Comparison of ENCODE assay signal across 13 cellular contexts in genomic region chr2:6080837-6081541, GRCh38.
DNase-seq lines count a peak whose midpoint lies in the region; ATAC-seq and TF ChIP-seq lines count a peak whose summit lies in the region.
"Had no signal": no experiment of that assay in that cellular context is flagged by ENCODE, and none has a peak within 500 bp of the region (broad histone marks: within the 10 kb centered on the region; RNA-seq: fewer than 3 reads in every experiment).

No MANE protein-coding gene starts in this region.

- H3K36me3 ChIP-seq in right atrium auricular region: no peaks in the 10 kb centered on the region
- H3K36me3 ChIP-seq in transverse colon: no peaks in the 10 kb centered on the region

- intact Hi-C loops in Right ventricle myocardium inferior (cut with DNase I) (no loop called here), transverse colon (cut with DNase I; ENCODE audit: low total_unique reads) (no loop called here)

- TF ChIP-seq CTCF in right atrium auricular region (IDR thresholded peaks at IDR 0.05): no peak
- TF ChIP-seq CTCF in GM20000 (IDR thresholded peaks at IDR 0.05; ENCODE audit: extremely low read depth, missing control alignments): no peak
- TF ChIP-seq CTCF in transverse colon (IDR thresholded peaks at IDR 0.05): no peak
- TF ChIP-seq CTCF in GM13977 (IDR thresholded peaks at IDR 0.05; ENCODE audit: extremely low read depth, insufficient read depth, missing control alignments): no peak

- no peak overlapping the region for H3K4me3 ChIP-seq in right atrium auricular region
- peak overlapping the region in 1 of 4 donors; percentile 22 for H3K4me3 ChIP-seq in transverse colon

- H3K4me1 ChIP-seq in right atrium auricular region (peaks cover 0 to 4% of the 10 kb centered on the region in 2 donors), transverse colon (peaks cover 0 to 4% (median 0%) of the 10 kb centered on the region in 4 donors)

- H3K27me3 ChIP-seq in right atrium auricular region (no peaks in the 10 kb centered on the region), transverse colon (no peaks in the 10 kb centered on the region)

- H3K27ac ChIP-seq in right atrium auricular region (no peak overlapping the region), transverse colon (no peak overlapping the region)

- 49 to 83% methylated on average over 4 to 19 of the region's 20 CpGs for WGBS in transverse colon (ENCODE audit: low coverage in 1 of 2), 2 donors

- in situ Hi-C loops in transverse colon (cut with MboI; ENCODE audit: low pct_ligation_motif_present in 1 of 4, low pct_unique_long_range_greater_than_20kb in 1 of 4, low sequenced_read_pairs in 3 of 4) (no loop called here), GM13977 (cut with MboI; ENCODE audit: low pct_unique_long_range_greater_than_20kb, low sequenced_read_pairs, unreplicated experiment) (no loop called here)

- H3K9me3 ChIP-seq in right atrium auricular region (no peaks in the 10 kb centered on the region), transverse colon (no peaks in the 10 kb centered on the region)

- ATAC-seq in Right ventricle myocardium inferior: peak; percentile 47
- ATAC-seq in SK-N-SH treated with all-trans-retinoic acid at 6 μM for 48 hours: no peak; the same call in 2 of the 3 replicates
- ATAC-seq in GM21367 (IDR thresholded peaks at IDR 0.05; ENCODE audit: unreplicated experiment): no peak

- no peak for TF ChIP-seq POLR2A in transverse colon (IDR thresholded peaks at IDR 0.05)

- no peak for DNase-seq in Right ventricle myocardium inferior (ENCODE audit: missing footprints)
- no peak for DNase-seq in right atrium auricular region (ENCODE audit: low spot score)
- peak in 38 of 51 donors; percentile 2 to 89 (median 44) for DNase-seq in hypothalamus (lab: John Stamatoyannopoulos, UW)
- DNase-seq in GM20000 (ENCODE audit: low spot score): no peak
- no peak for DNase-seq in transverse colon
- DNase-seq in GM13977 (ENCODE audit: low spot score): no peak
- DNase-seq: activated CD8-positive, alpha-beta memory T cell treated with anti-CD3 and anti-CD28 coated beads, Interleukin-2, amount 50 U/mL, for 4 hours; amniotic stem cell; DND-41; mesendoderm; NCI-H2081 had no signal

- no peak for TF ChIP-seq EP300 in transverse colon (IDR thresholded peaks at IDR 0.05; ENCODE audit: low read depth)

TF ChIP-seq in SK-N-SH treated with all-trans-retinoic acid at 6 μM for 48 hours, 23 proteins besides CTCF, POLR2A, EP300 and RAD21:
- TF ChIP-seq ZFP30 (CRISPR knock-in tag; IDR thresholded peaks at IDR 0.05) (no peak), BACH2 (CRISPR knock-in tag; IDR thresholded peaks at IDR 0.05; ENCODE audit: borderline replicate concordance) (no peak), RARB (CRISPR knock-in tag; IDR thresholded peaks at IDR 0.05) (no peak), ZNF70 (CRISPR knock-in tag; IDR thresholded peaks at IDR 0.05) (no peak), GLIS3 (CRISPR knock-in tag; IDR thresholded peaks at IDR 0.05) (no peak), ISL1 (CRISPR knock-in tag; IDR thresholded peaks at IDR 0.05) (no peak), PPARA (CRISPR knock-in tag; IDR thresholded peaks at IDR 0.05; ENCODE audit: borderline replicate concordance) (no peak), TCF4 (CRISPR knock-in tag; IDR thresholded peaks at IDR 0.05; ENCODE audit: borderline replicate concordance) (0 out of 2 replicates have a peak, but pooled peaks have one; percentile 10)

Comparison
In these comparisons a context has a peak if more than half of its experiments do, and no peak if none do; other contexts are left out.
1. DNase-seq: peak in hypothalamus (38 of 51); none in Right ventricle myocardium inferior (single experiment), right atrium auricular region (single experiment), GM20000 (single experiment), transverse colon (single experiment) and GM13977 (single experiment).